ENCODE assay signal across 8 cellular contexts in genomic region chrX:319579-320125, GRCh38. TPM values are rescaled to one million over a fixed set of nuclear protein-coding genes. Genes with fewer than 3 reads are reported as not detected.
DNase-seq lines count a peak whose midpoint lies in the region; ATAC-seq, FAIRE-seq and TF ChIP-seq lines count a peak whose summit lies in the region.

No MANE protein-coding gene starts in this region.

- intact Hi-C loops in left cardiac atrium (cut with DNase I) (no loop called here), sciatic nerve (cut with DNase I) (no loop called here)

- peak overlapping the region; percentile 85 for H3K4me3 Mint-ChIP-seq in activated T-cell treated with anti-CD3 and anti-CD28 coated beads, Interleukin-2, amount 50 U/mL, for 24 hours

- no peak for FAIRE-seq in GM12892 (lab: Jason Lieb, UNC)

- peaks cover 24% of the 10 kb centered on the region for H3K4me1 Mint-ChIP-seq in activated T-cell treated with anti-CD3 and anti-CD28 coated beads, Interleukin-2, amount 50 U/mL, for 24 hours (ENCODE audit: low read depth)

- CTCF ChIA-PET in HEK293T (lab: Yijun Ruan, JAX), result no interaction called here

- no peak for ATAC-seq in left cardiac atrium
- ATAC-seq in sciatic nerve, result no peak
- no peak for ATAC-seq in GM18517 (IDR thresholded peaks at IDR 0.05; ENCODE audit: unreplicated experiment)

- POLR2A ChIA-PET in HEK293T (lab: Yijun Ruan, JAX), result no interaction called here

- H3K27ac Mint-ChIP-seq in activated T-cell treated with anti-CD3 and anti-CD28 coated beads, Interleukin-2, amount 50 U/mL, for 24 hours, result peak overlapping the region; percentile 90

- DNase-seq in activated T-cell treated with anti-CD3 and anti-CD28 coated beads, Interleukin-2, amount 50 U/mL, for 24 hours, result peak; percentile 59
- DNase-seq in left cardiac atrium, result peak; percentile 51
- peak; percentile 82 for DNase-seq in sciatic nerve (ENCODE audit: low spot score)
- no peak for DNase-seq in HEK293T (ENCODE audit: extremely low spot score)
- DNase-seq in GDM1 (lab: John Stamatoyannopoulos, UW), result no peak
- DNase-seq in GM12892 (ENCODE audit: insufficient read length), result no peak

- TF ChIP-seq POLR2A in GM15510 (IDR thresholded peaks at IDR 0.05; ENCODE audit: borderline replicate concordance, extremely low read depth, insufficient read length) (peak; percentile 16), GM12892 (IDR thresholded peaks at IDR 0.05; ENCODE audit: low read depth, low read length) (no peak)

- H3K27me3 Mint-ChIP-seq in activated T-cell treated with anti-CD3 and anti-CD28 coated beads, Interleukin-2, amount 50 U/mL, for 24 hours, result no peaks in the 10 kb centered on the region

- H3K36me3 Mint-ChIP-seq in activated T-cell treated with anti-CD3 and anti-CD28 coated beads, Interleukin-2, amount 50 U/mL, for 24 hours (ENCODE audit: low read depth), result peaks cover 4% of the 10 kb centered on the region

- H3K9me3 Mint-ChIP-seq in activated T-cell treated with anti-CD3 and anti-CD28 coated beads, Interleukin-2, amount 50 U/mL, for 24 hours, result no peaks in the 10 kb centered on the region

TF ChIP-seq in HEK293T, 16 proteins besides CTCF, POLR2A, EP300 and RAD21:
- no peak for TF ChIP-seq ARNT (IDR thresholded peaks at IDR 0.05)
- no peak for TF ChIP-seq PKNOX1 (IDR thresholded peaks at IDR 0.05)
- TF ChIP-seq LEF1 (IDR thresholded peaks at IDR 0.05; ENCODE audit: borderline replicate concordance), result no peak
- no peak for TF ChIP-seq FOXK2 (IDR thresholded peaks at IDR 0.05)
- TF ChIP-seq SUZ12 (IDR thresholded peaks at IDR 0.05), result no peak
- TF ChIP-seq NFRKB (IDR thresholded peaks at IDR 0.05), result no peak
- TF ChIP-seq SP1 (IDR thresholded peaks at IDR 0.05), result no peak
- no peak for TF ChIP-seq FOXA1 (IDR thresholded peaks at IDR 0.05)
- TF ChIP-seq ELF4 (IDR thresholded peaks at IDR 0.05), result no peak
- TF ChIP-seq TARDBP (IDR thresholded peaks at IDR 0.05), result no peak
- no peak for TF ChIP-seq BHLHE40 (IDR thresholded peaks at IDR 0.05; ENCODE audit: borderline replicate concordance)
- no peak for TF ChIP-seq HDGF (IDR thresholded peaks at IDR 0.05; ENCODE audit: borderline replicate concordance)

RNA-seq across cellular contexts. Expression of gene GTPBP6, which starts 1.1 kb away (rescaled TPM):
- 10 to 100 TPM; 48.0 to 55.6 TPM for total RNA-seq in left cardiac atrium
- 43.1 TPM for total RNA-seq in sciatic nerve
- 13.4 TPM for polyA plus RNA-seq in GM12892 (2012; ENCODE audit: missing spikeins)

RNA-seq across cellular contexts. Expression of gene PLCXD1, which starts 38.5 kb away (rescaled TPM):
- total RNA-seq in left cardiac atrium (10 to 100 TPM in 1 of 2 donors, 1 to 10 TPM in 1; 2.9 to 13.7 TPM), sciatic nerve (11.0 TPM)
- polyA plus RNA-seq in GM12892 (2012; ENCODE audit: missing spikeins), result 22.1 TPM

Comparison
In these comparisons a context has a peak if more than half of its experiments do, and no peak if none do; other contexts are left out.
1. DNase-seq: peak in activated T-cell treated with anti-CD3 and anti-CD28 coated beads, Interleukin-2, amount 50 U/mL, for 24 hours (single experiment), left cardiac atrium (single experiment) and sciatic nerve (single experiment); none in HEK293T (single experiment), GDM1 (single experiment) and GM12892 (single experiment).